10 cellular contexts compared by ENCODE assay signal in genomic region chr3:45939341-45939771, GRCh38. TPM values are rescaled to one million over a fixed set of nuclear protein-coding genes. Genes with fewer than 3 reads are reported as not detected.
DNase-seq lines count a peak whose midpoint lies in the region; ATAC-seq, FAIRE-seq and TF ChIP-seq lines count a peak whose summit lies in the region.
"Had no signal": no experiment of that assay in that cellular context is flagged by ENCODE, and none has a peak within 500 bp of the region (broad histone marks: within the 10 kb centered on the region; RNA-seq: fewer than 3 reads in every experiment).

No MANE protein-coding gene starts in this region.

- H3K9ac ChIP-seq in stomach smooth muscle (ENCODE audit: low read length in 2 of 2), result no peak overlapping the region

- no peaks in the 10 kb centered on the region for H3K9me3 ChIP-seq in right cardiac atrium (ENCODE audit: control insufficient read depth, low read length)
- no peaks in the 10 kb centered on the region for H3K9me3 ChIP-seq in stomach smooth muscle (ENCODE audit: control insufficient read depth in 2 of 2, low read length in 2 of 2)
- H3K9me3 ChIP-seq in stomach, result no peaks in the 10 kb centered on the region

- no peak overlapping the region for H3K27ac ChIP-seq in right cardiac atrium (ENCODE audit: low read length)
- peak overlapping the region; percentile 11 for H3K27ac ChIP-seq in stomach smooth muscle (ENCODE audit: low read length)
- peak overlapping the region in 1 of 5 donors; percentile 14 for H3K27ac ChIP-seq in stomach

- peaks cover 2% of the 10 kb centered on the region for H3K9me3 Mint-ChIP-seq in activated CD8-positive, alpha-beta memory T cell treated with anti-CD3 and anti-CD28 coated beads, Interleukin-2, amount 10 ng/mL, durations not matched to agents 7 days and 5 days (ENCODE audit: low read depth)
- H3K9me3 Mint-ChIP-seq in WTC11, result peaks cover 6% of the 10 kb centered on the region; the same call in 1 of the 2 replicates
- H3K9me3 Mint-ChIP-seq: activated naive CD4-positive, alpha-beta T cell treated with anti-CD3 and anti-CD28 coated beads, Interleukin-2, amount 50 U/mL, for 24 hours had no signal

- no peak for DNase-seq in activated CD8-positive, alpha-beta memory T cell treated with anti-CD3 and anti-CD28 coated beads, Interleukin-2, amount 10 ng/mL, durations not matched to agents 7 days and 5 days
- DNase-seq in activated CD8-positive, alpha-beta memory T cell treated with anti-CD3 and anti-CD28 coated beads, Interleukin-2, amount 50 U/mL, for 4 hours, result no peak
- DNase-seq in WTC11 (ENCODE audit: low spot score), result no peak
- DNase-seq in right cardiac atrium, result no peak
- no peak for DNase-seq in RCC 7860 (ENCODE audit: low spot score)
- DNase-seq in stomach, result no peak

- no peaks in the 10 kb centered on the region for H3K27me3 ChIP-seq in right cardiac atrium (ENCODE audit: control insufficient read depth, insufficient read depth)
- H3K27me3 ChIP-seq in stomach smooth muscle (ENCODE audit: control insufficient read depth in 1 of 2, insufficient read depth in 2 of 2, low read length in 2 of 2), result no peaks in the 10 kb centered on the region
- no peaks in the 10 kb centered on the region for H3K27me3 ChIP-seq in stomach

- no peak for ATAC-seq in activated CD8-positive, alpha-beta memory T cell treated with anti-CD3 and anti-CD28 coated beads, Interleukin-2, amount 10 ng/mL, durations not matched to agents 7 days and 5 days
- ATAC-seq in WTC11, result peak; percentile 12
- ATAC-seq in right cardiac atrium, result peak; percentile 5 to 21
- ATAC-seq in HG02610 (IDR thresholded peaks at IDR 0.05; ENCODE audit: unreplicated experiment), result no peak

- H3K36me3 ChIP-seq in stomach smooth muscle (ENCODE audit: control insufficient read depth in 2 of 2, insufficient read depth in 2 of 2, low read length in 2 of 2), result peaks cover 29 to 37% of the 10 kb centered on the region in 2 donors
- H3K36me3 ChIP-seq in stomach, result peaks cover 0 to 66% (median 46%) of the 10 kb centered on the region in 4 donors

- H3K27me3 Mint-ChIP-seq in activated CD8-positive, alpha-beta memory T cell treated with anti-CD3 and anti-CD28 coated beads, Interleukin-2, amount 10 ng/mL, durations not matched to agents 7 days and 5 days, result no peaks in the 10 kb centered on the region
- H3K27me3 Mint-ChIP-seq in WTC11 (ENCODE audit: low read depth), result no peaks in the 10 kb centered on the region
- H3K27me3 Mint-ChIP-seq: activated naive CD4-positive, alpha-beta T cell treated with anti-CD3 and anti-CD28 coated beads, Interleukin-2, amount 50 U/mL, for 24 hours had no signal

- peaks cover 49% of the 10 kb centered on the region for H3K36me3 Mint-ChIP-seq in activated CD8-positive, alpha-beta memory T cell treated with anti-CD3 and anti-CD28 coated beads, Interleukin-2, amount 10 ng/mL, durations not matched to agents 7 days and 5 days
- H3K36me3 Mint-ChIP-seq in WTC11, result peaks cover 33% of the 10 kb centered on the region

- intact Hi-C loops in right cardiac atrium (cut with DNase I), result loop anchor here (2.0 to 10.0 kb wide), 3 partner anchors 138 to 435 kb away; partner anchors contain the start of gene CCR5 (in 1 of the 4)
- intact Hi-C loops in stomach (cut with DNase I; ENCODE audit: low total_unique reads), result loop anchor here (2.0 kb wide), 1 partner anchor 139 kb away; no protein-coding TSS in a partner anchor

- H3K4me3 Mint-ChIP-seq in activated CD8-positive, alpha-beta memory T cell treated with anti-CD3 and anti-CD28 coated beads, Interleukin-2, amount 10 ng/mL, durations not matched to agents 7 days and 5 days, result no peak overlapping the region
- H3K4me3 Mint-ChIP-seq in WTC11, result no peak overlapping the region
- H3K4me3 Mint-ChIP-seq: activated naive CD4-positive, alpha-beta T cell treated with anti-CD3 and anti-CD28 coated beads, Interleukin-2, amount 50 U/mL, for 24 hours had no signal

- no peak for TF ChIP-seq CTCF in WTC11 (IDR thresholded peaks at IDR 0.05)
- no peak for TF ChIP-seq CTCF in stomach (IDR thresholded peaks at IDR 0.05)

- peaks cover 60% of the 10 kb centered on the region for H3K4me1 Mint-ChIP-seq in activated CD8-positive, alpha-beta memory T cell treated with anti-CD3 and anti-CD28 coated beads, Interleukin-2, amount 10 ng/mL, durations not matched to agents 7 days and 5 days
- H3K4me1 Mint-ChIP-seq in WTC11, result peaks cover 17% of the 10 kb centered on the region

- H3K4me3 ChIP-seq in right cardiac atrium (ENCODE audit: low read length) (no peak overlapping the region), stomach smooth muscle (ENCODE audit: low read length in 2 of 2) (no peak overlapping the region), stomach (no peak overlapping the region)

- CTCF ChIA-PET in activated CD8-positive, alpha-beta memory T cell treated with anti-CD3 and anti-CD28 coated beads, Interleukin-2, amount 10 ng/mL, durations not matched to agents 7 days and 5 days (lab: Charles Lee), result interaction anchor here (0.6 to 30.7 kb wide), 41 partner anchors 9 to 619 kb away, joined by 3 to 708 read pairs (median 4); partner anchors contain the start of genes CCR1, CCR5, CCR5AS and CCRL2
- CTCF ChIA-PET in WTC11 (lab: Charles Lee), result interaction anchor here (0.5 to 4.0 kb wide), 30 partner anchors 8 to 510 kb away, joined by 3 to 30 read pairs (median 4); partner anchors contain the start of genes CCR1, CCR9 and FYCO1

- 50% methylated on average over 5 of the region's 5 CpGs for WGBS in right cardiac atrium
- WGBS in stomach, 5 donors, result 32 to 53% (median 49%) methylated on average over 5 of the region's 5 CpGs

- no peak for TF ChIP-seq EP300 in stomach (IDR thresholded peaks at IDR 0.05)

- POLR2A ChIA-PET in WTC11 (lab: Charles Lee), result no interaction called here

- TF ChIP-seq POLR2A in stomach (IDR thresholded peaks at IDR 0.05), result no peak

- H3K4me1 ChIP-seq in right cardiac atrium (ENCODE audit: control insufficient read depth, insufficient read depth, low read length), result peaks cover 4% of the 10 kb centered on the region
- H3K4me1 ChIP-seq in stomach smooth muscle (ENCODE audit: control insufficient read depth, insufficient read depth, low read length), result peaks cover 13% of the 10 kb centered on the region
- peaks cover 20 to 33% (median 24%) of the 10 kb centered on the region in 4 donors for H3K4me1 ChIP-seq in stomach

- no peak for FAIRE-seq in RCC 7860 (lab: Jason Lieb, UNC)
- FAIRE-seq: TTC549 had no signal

- H3K27ac Mint-ChIP-seq in activated CD8-positive, alpha-beta memory T cell treated with anti-CD3 and anti-CD28 coated beads, Interleukin-2, amount 10 ng/mL, durations not matched to agents 7 days and 5 days, result peak overlapping the region; percentile 57
- no peak overlapping the region for H3K27ac Mint-ChIP-seq in WTC11
- H3K27ac Mint-ChIP-seq: activated naive CD4-positive, alpha-beta T cell treated with anti-CD3 and anti-CD28 coated beads, Interleukin-2, amount 50 U/mL, for 24 hours had no signal

TF ChIP-seq in WTC11, 78 proteins besides CTCF, POLR2A, EP300 and RAD21 (continues in another document):
- no peak for TF ChIP-seq ZNF281 (CRISPR knock-in tag; IDR thresholded peaks at IDR 0.05)

RNA-seq across cellular contexts. Expression of gene CXCR6, which starts 3.9 kb away (rescaled TPM):
- 100 to 1,000 TPM in 1 of 2 experiments, 10 to 100 TPM in 1; 49.7 to 109 TPM for total RNA-seq in activated CD8-positive, alpha-beta memory T cell treated with anti-CD3 and anti-CD28 coated beads, Interleukin-2, amount 10 ng/mL, durations not matched to agents 7 days and 5 days
- total RNA-seq in WTC11 (2021) (not detected in 3 replicates), right cardiac atrium (under 1 TPM in 3 of 4 donors, not detected in 1; 0.33 to 0.53 (median 0.46) TPM), stomach (10 to 100 TPM in 1 of 5 donors, 1 to 10 TPM in 1, not detected in 3; 1.1 to 14.8 TPM)
- polyA plus RNA-seq in right cardiac atrium (0.18 TPM), stomach (1 to 10 TPM in 1 of 3 donors, under 1 TPM in 2; 0.31 to 3.2 (median 0.70) TPM)

RNA-seq across cellular contexts. Expression of gene CCR9, which starts 53.0 kb away (rescaled TPM):
- total RNA-seq in activated CD8-positive, alpha-beta memory T cell treated with anti-CD3 and anti-CD28 coated beads, Interleukin-2, amount 10 ng/mL, durations not matched to agents 7 days and 5 days, result 1 to 10 TPM; 3.2 to 9.7 TPM
- total RNA-seq in WTC11 (2021), result not detected in 3 replicates
- total RNA-seq in right cardiac atrium, result not detected
- not detected for polyA plus RNA-seq in right cardiac atrium
- 1 to 10 TPM in 2 of 5 donors, not detected in 3; 1.1 to 1.2 TPM for total RNA-seq in stomach
- polyA plus RNA-seq in stomach, result under 1 TPM in 1 of 3 donors, not detected in 2; 0.08 TPM

RNA-seq across cellular contexts. Expression of gene FYCO1, which starts 56.3 kb away (rescaled TPM):
- total RNA-seq in activated CD8-positive, alpha-beta memory T cell treated with anti-CD3 and anti-CD28 coated beads, Interleukin-2, amount 10 ng/mL, durations not matched to agents 7 days and 5 days, result 10 to 100 TPM; 19.1 to 27.7 TPM
- total RNA-seq in WTC11 (2021), result 12.1 to 13.9 TPM (median 12.8 TPM) in 3 replicates
- 100 to 1,000 TPM in 2 of 4 donors, 10 to 100 TPM in 2; 75.8 to 114 (median 97.0) TPM for total RNA-seq in right cardiac atrium
- polyA plus RNA-seq in right cardiac atrium, result 62.7 TPM
- 10 to 100 TPM; 18.0 to 97.4 (median 39.3) TPM for total RNA-seq in stomach
- 10 to 100 TPM; 10.7 to 11.8 (median 11.3) TPM for polyA plus RNA-seq in stomach

Comparison
In these comparisons a context has a peak if more than half of its experiments do, and no peak if none do; other contexts are left out.
1. ATAC-seq: peak in WTC11 (single experiment) and right cardiac atrium (2 of 2); none in activated CD8-positive, alpha-beta memory T cell treated with anti-CD3 and anti-CD28 coated beads, Interleukin-2, amount 10 ng/mL, durations not matched to agents 7 days and 5 days (single experiment) and HG02610 (single experiment).